In the genomic region with DNA sequence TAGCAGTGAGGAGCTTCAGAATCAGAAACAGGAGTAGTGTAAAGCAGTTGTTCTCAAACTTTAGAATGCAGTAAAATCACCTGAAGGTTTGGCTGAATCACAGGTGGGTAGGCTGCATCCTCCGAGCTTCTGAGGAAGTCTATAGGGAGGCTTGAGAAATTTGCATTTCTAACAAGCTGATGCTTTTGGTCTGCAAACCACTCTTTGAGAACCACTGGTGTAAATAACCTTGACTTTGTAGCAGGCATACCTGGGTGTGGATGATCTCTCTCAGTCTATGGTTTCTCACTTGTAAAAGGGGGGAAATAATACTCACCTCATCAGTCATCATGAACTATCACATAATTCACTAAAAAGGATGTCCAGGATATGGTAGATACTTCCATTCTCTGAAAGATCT, we compare ENCODE assay signal across 26 cellular contexts.
DNase-seq lines count a peak whose midpoint lies in the region; ATAC-seq lines count a peak whose summit lies in the region.
"Had no signal": no experiment of that assay in that cellular context is flagged by ENCODE, and none has a peak within 500 bp of the region (broad histone marks: within the 10 kb centered on the region; RNA-seq: fewer than 3 reads in every experiment).

No MANE protein-coding gene starts in this region.

- no peaks in the 10 kb centered on the region for H3K36me3 Mint-ChIP-seq in activated T-cell treated with anti-CD3 and anti-CD28 coated beads, Interleukin-2, amount 50 U/mL, for 72 hours (ENCODE audit: insufficient read depth in 2 of 2)
- H3K36me3 Mint-ChIP-seq in effector memory CD8-positive, alpha-beta T cell (ENCODE audit: insufficient read depth): no peaks in the 10 kb centered on the region
- H3K36me3 Mint-ChIP-seq: brain; mesothelial cell of epicardium; naive thymus-derived CD8-positive, alpha-beta T cell had no signal

- no peaks in the 10 kb centered on the region for H3K9me3 Mint-ChIP-seq in activated T-cell treated with anti-CD3 and anti-CD28 coated beads, Interleukin-2, amount 50 U/mL, for 72 hours
- no peaks in the 10 kb centered on the region for H3K9me3 Mint-ChIP-seq in effector memory CD8-positive, alpha-beta T cell
- H3K9me3 Mint-ChIP-seq: brain; mesothelial cell of epicardium; naive thymus-derived CD8-positive, alpha-beta T cell had no signal

- ATAC-seq in activated T-cell treated with anti-CD3 and anti-CD28 coated beads, Interleukin-2, amount 50 U/mL, for 72 hours (replicated peaks in 1 of 2): peak in 1 of 2 donors; percentile 71
- ATAC-seq in GM21390 (IDR thresholded peaks at IDR 0.05; ENCODE audit: unreplicated experiment) (peak; percentile 58), HG02870 (IDR thresholded peaks at IDR 0.05; ENCODE audit: unreplicated experiment) (peak; percentile 60)
- ATAC-seq in effector memory CD8-positive, alpha-beta T cell (replicated peaks): peak; percentile 66
- ATAC-seq: gastrocnemius medialis; left ventricle myocardium superior; naive thymus-derived CD8-positive, alpha-beta T cell had no signal

- no peak overlapping the region for H3K27ac ChIP-seq in SJCRH30
- H3K27ac ChIP-seq: esophagus squamous epithelium, gastrocnemius medialis, transverse colon had no signal

- no peaks in the 10 kb centered on the region for H3K9me3 ChIP-seq in SJCRH30 (replicated peaks)
- H3K9me3 ChIP-seq: esophagus squamous epithelium, gastrocnemius medialis, transverse colon had no signal

- H3K27ac Mint-ChIP-seq in activated T-cell treated with anti-CD3 and anti-CD28 coated beads, Interleukin-2, amount 50 U/mL, for 72 hours: peak overlapping the region; percentile 82
- peak overlapping the region in 1 of 2 donors; percentile 69 for H3K27ac Mint-ChIP-seq in effector memory CD8-positive, alpha-beta T cell
- H3K27ac Mint-ChIP-seq: brain; mesothelial cell of epicardium; naive thymus-derived CD8-positive, alpha-beta T cell had no signal

- peaks cover 15% of the 10 kb centered on the region for H3K4me1 ChIP-seq in SJCRH30
- H3K4me1 ChIP-seq: esophagus squamous epithelium, gastrocnemius medialis, transverse colon had no signal

- DNase-seq in activated T-cell treated with anti-CD3 and anti-CD28 coated beads, Interleukin-2, amount 50 U/mL, for 72 hours: peak in 1 of 2 donors; percentile 25
- DNase-seq in activated T-cell treated with anti-CD3 and anti-CD28 coated beads, Interleukin-2, amount 50 U/mL, for 1 hour: no peak
- no peak for DNase-seq in effector memory CD8-positive, alpha-beta T cell
- DNase-seq in NOMO-1 treated with DMSO at 0.1 percent for 48 hours (lab: John Stamatoyannopoulos, UW; ENCODE audit: unreplicated experiment) (no peak), SJCRH30 (no peak), SKM-1 treated with dmso at 0.1 percent for 144 hours (lab: John Stamatoyannopoulos, UW; ENCODE audit: unreplicated experiment) (no peak)
- DNase-seq: activated CD4-positive, alpha-beta T cell treated with anti-CD3 and anti-CD28 coated beads for 4 hours; activated effector memory CD4-positive, alpha-beta T cell treated with Interleukin-2 at 50 U/mL for 16 hours; esophagus squamous epithelium; gastrocnemius medialis; GDM1; GOT3; hypothalamus; left ventricle myocardium superior; naive thymus-derived CD8-positive, alpha-beta T cell; NCI-H1694 treated with DMSO at 0.1 percent for 48 hours; NCI-H226; Right ventricle myocardium superior; stimulated activated CD4-positive, alpha-beta T cell treated with anti-CD3 and anti-CD28 coated beads, Interleukin-2, amount 100 ng/mL, for 48 hours; stimulated activated naive CD4-positive, alpha-beta T cell treated with Interleukin-2 at 50 U/mL for 16 hours; transverse colon had no signal

- no peak overlapping the region for H3K4me3 ChIP-seq in SJCRH30
- H3K4me3 ChIP-seq: esophagus squamous epithelium, gastrocnemius medialis, smooth muscle cell, transverse colon had no signal

- no peaks in the 10 kb centered on the region for H3K27me3 Mint-ChIP-seq in activated T-cell treated with anti-CD3 and anti-CD28 coated beads, Interleukin-2, amount 50 U/mL, for 72 hours (ENCODE audit: low read depth)
- H3K27me3 Mint-ChIP-seq in effector memory CD8-positive, alpha-beta T cell: no peaks in the 10 kb centered on the region
- H3K27me3 Mint-ChIP-seq: brain; naive thymus-derived CD8-positive, alpha-beta T cell had no signal

- peaks cover 7% of the 10 kb centered on the region for H3K4me1 Mint-ChIP-seq in activated T-cell treated with anti-CD3 and anti-CD28 coated beads, Interleukin-2, amount 50 U/mL, for 72 hours (ENCODE audit: low read depth)
- H3K4me1 Mint-ChIP-seq in effector memory CD8-positive, alpha-beta T cell (ENCODE audit: low read depth in 2 of 2): peaks cover 4 to 15% of the 10 kb centered on the region in 2 donors

- H3K27me3 ChIP-seq in SJCRH30: no peaks in the 10 kb centered on the region
- H3K27me3 ChIP-seq: esophagus squamous epithelium, gastrocnemius medialis, transverse colon had no signal

- peak overlapping the region in 1 of 2 donors; percentile 64 for H3K4me3 Mint-ChIP-seq in activated T-cell treated with anti-CD3 and anti-CD28 coated beads, Interleukin-2, amount 50 U/mL, for 72 hours
- no peak overlapping the region for H3K4me3 Mint-ChIP-seq in effector memory CD8-positive, alpha-beta T cell
- H3K4me3 Mint-ChIP-seq: brain; mesothelial cell of epicardium; naive thymus-derived CD8-positive, alpha-beta T cell had no signal

- no peaks in the 10 kb centered on the region for H3K36me3 ChIP-seq in SJCRH30
- H3K36me3 ChIP-seq: esophagus squamous epithelium, gastrocnemius medialis, transverse colon had no signal
